ENCODE assay signal across 9 cellular contexts in genomic region chr20:23606652-23607049, GRCh38. TPM values are rescaled to one million over a fixed set of nuclear protein-coding genes. Genes with fewer than 3 reads are reported as not detected.
DNase-seq lines count a peak whose midpoint lies in the region; ATAC-seq lines count a peak whose summit lies in the region.
"Had no signal": no experiment of that assay in that cellular context is flagged by ENCODE, and none has a peak within 500 bp of the region (broad histone marks: within the 10 kb centered on the region; RNA-seq: fewer than 3 reads in every experiment).

No MANE protein-coding gene starts in this region.

- no peak overlapping the region for H3K27ac ChIP-seq in CD4-positive, CD25-positive, alpha-beta regulatory T cell (ENCODE audit: insufficient read depth, low read length, poor library complexity, severe bottlenecking)
- no peak overlapping the region for H3K27ac ChIP-seq in mesenchymal stem cell (ENCODE audit: low read length, poor library complexity, severe bottlenecking)

- H3K4me1 ChIP-seq in CD4-positive, CD25-positive, alpha-beta regulatory T cell (ENCODE audit: control insufficient read depth, insufficient read depth, low read length, poor library complexity, severe bottlenecking) = no peaks in the 10 kb centered on the region
- H3K4me1 ChIP-seq in mesenchymal stem cell (ENCODE audit: control insufficient read depth, insufficient read depth, low read depth, low read length) = peaks cover 20% of the 10 kb centered on the region

- peak; percentile 55 to 66 for ATAC-seq in CD4-positive, CD25-positive, alpha-beta regulatory T cell (ENCODE audit: low read depth in 2 of 2)
- ATAC-seq in GM19328 (IDR thresholded peaks at IDR 0.05; ENCODE audit: unreplicated experiment) = peak; percentile 92
- peak; percentile 83 for ATAC-seq in HG03457 (IDR thresholded peaks at IDR 0.05; ENCODE audit: unreplicated experiment)

- H2BK15ac ChIP-seq in mesenchymal stem cell (ENCODE audit: low read depth, poor library complexity, severe bottlenecking) = peak overlapping the region; percentile 78

- no peak overlapping the region for H2BK5ac ChIP-seq in mesenchymal stem cell (ENCODE audit: low read depth, low read length, poor library complexity, severe bottlenecking)

- no peak overlapping the region for H2AFZ ChIP-seq in mesenchymal stem cell (ENCODE audit: low read depth, low read length)

- no peaks in the 10 kb centered on the region for H3K36me3 ChIP-seq in CD4-positive, CD25-positive, alpha-beta regulatory T cell (ENCODE audit: control insufficient read depth, insufficient read depth, low read length)
- no peaks in the 10 kb centered on the region for H3K36me3 ChIP-seq in mesenchymal stem cell (ENCODE audit: control insufficient read depth in 1 of 2, insufficient read depth in 2 of 2, low read depth in 1 of 2, low read length in 2 of 2)

- WGBS in mesenchymal stem cell = 16% methylated on average over 9 of the region's 9 CpGs

- H3K9ac ChIP-seq in mesenchymal stem cell (ENCODE audit: low read length) = no peak overlapping the region

- no peaks in the 10 kb centered on the region for H3K36me3 Mint-ChIP-seq in CD4-positive, CD25-positive, alpha-beta regulatory T cell

- H3K23ac ChIP-seq in mesenchymal stem cell (ENCODE audit: low read length in 2 of 2) = no peak overlapping the region

- no peak overlapping the region for H3K4ac ChIP-seq in mesenchymal stem cell (ENCODE audit: low read depth in 1 of 2, low read length in 2 of 2)

- H4K8ac ChIP-seq in mesenchymal stem cell (ENCODE audit: low read length) = peak overlapping the region; percentile 8

- H3K18ac ChIP-seq in mesenchymal stem cell (ENCODE audit: low read depth in 1 of 2, low read length in 2 of 2) = no peak overlapping the region

- H2BK120ac ChIP-seq in mesenchymal stem cell (ENCODE audit: low read depth, low read length) = no peak overlapping the region

- H3K27me3 Mint-ChIP-seq in CD4-positive, CD25-positive, alpha-beta regulatory T cell = no peaks in the 10 kb centered on the region

- DNase-seq in CD4-positive, CD25-positive, alpha-beta regulatory T cell = peak; percentile 12 to 48 (median 41)
- DNase-seq in NCI-H69 (lab: John Stamatoyannopoulos, UW) = peak; percentile 84
- DNase-seq in activated CD4-positive, alpha-beta T cell treated with anti-CD3 and anti-CD28 coated beads, Interleukin-2, amount 50 U/mL, for 48 hours = peak; percentile 76 to 79
- DNase-seq in effector CD8-positive, alpha-beta T cell (lab: John Stamatoyannopoulos, UW) = peak; percentile 29
- peak; percentile 75 for DNase-seq in mesenchymal stem cell
- DNase-seq in stimulated activated CD8-positive, alpha-beta memory T cell treated with anti-CD3 and anti-CD28 coated beads, Interleukin-4, amount 100 ng/mL, for 24 hours (ENCODE audit: low read depth) = peak; percentile 55

- H2BK12ac ChIP-seq in mesenchymal stem cell (ENCODE audit: low read length in 2 of 2) = no peak overlapping the region

- no peak overlapping the region for H3K4me2 ChIP-seq in mesenchymal stem cell (ENCODE audit: low read length, poor library complexity, severe bottlenecking)

- no peaks in the 10 kb centered on the region for H3K79me1 ChIP-seq in mesenchymal stem cell (replicated peaks; ENCODE audit: low read length, poor library complexity, severe bottlenecking)

- no peak overlapping the region for H4K91ac ChIP-seq in mesenchymal stem cell (ENCODE audit: low read length)

- H3K27me3 ChIP-seq in CD4-positive, CD25-positive, alpha-beta regulatory T cell (ENCODE audit: control insufficient read depth, insufficient read depth, low read length) = no peaks in the 10 kb centered on the region
- H3K27me3 ChIP-seq in mesenchymal stem cell (ENCODE audit: control insufficient read depth in 1 of 2, insufficient read depth in 1 of 2, low read length in 2 of 2) = peaks cover 0 to 48% of the 10 kb centered on the region in 2 experiments

- H3K9me3 Mint-ChIP-seq in CD4-positive, CD25-positive, alpha-beta regulatory T cell = no peaks in the 10 kb centered on the region

- H2AK5ac ChIP-seq in mesenchymal stem cell (ENCODE audit: low read length, severe bottlenecking) = no peak overlapping the region

- no peak overlapping the region for H3K27ac Mint-ChIP-seq in CD4-positive, CD25-positive, alpha-beta regulatory T cell

- no peak overlapping the region for H3K4me3 ChIP-seq in CD4-positive, CD25-positive, alpha-beta regulatory T cell (ENCODE audit: low read depth, low read length)
- no peak overlapping the region for H3K4me3 ChIP-seq in mesenchymal stem cell (ENCODE audit: insufficient read depth in 1 of 2, low read depth in 1 of 2, low read length in 2 of 2)

- no peak overlapping the region for H3K4me3 Mint-ChIP-seq in CD4-positive, CD25-positive, alpha-beta regulatory T cell

- no peak overlapping the region for H3K14ac ChIP-seq in mesenchymal stem cell (ENCODE audit: low read length in 2 of 2)

- no peaks in the 10 kb centered on the region for H3K9me3 ChIP-seq in CD4-positive, CD25-positive, alpha-beta regulatory T cell (ENCODE audit: control insufficient read depth in 2 of 2, low read length in 2 of 2)
- no peaks in the 10 kb centered on the region for H3K9me3 ChIP-seq in mesenchymal stem cell (ENCODE audit: control insufficient read depth, low read length)

- H3K4me1 Mint-ChIP-seq in CD4-positive, CD25-positive, alpha-beta regulatory T cell = no peaks in the 10 kb centered on the region

RNA-seq across cellular contexts. Expression of gene CST9, which starts 0.9 kb away (rescaled TPM):
- not detected for total RNA-seq in CD4-positive, CD25-positive, alpha-beta regulatory T cell
- not detected for polyA plus RNA-seq in CD4-positive, CD25-positive, alpha-beta regulatory T cell
- not detected for polyA plus RNA-seq in mesenchymal stem cell (2013, experiment 1 of 2)
- not detected for polyA plus RNA-seq in mesenchymal stem cell (2013, experiment 2 of 2)
- total RNA-seq: T-helper 2 cell treated with Interferon-gamma antibody and Interleukin-4, amounts not matched to agents 100 ng/mL and 5 ng/mL, for 36 hours had no signal

RNA-seq across cellular contexts. Expression of gene CST3, which starts 31.1 kb away (rescaled TPM):
- total RNA-seq in CD4-positive, CD25-positive, alpha-beta regulatory T cell = 2.5 TPM
- 1 to 10 TPM in 3 of 4 donors, under 1 TPM in 1; 0.73 to 2.7 (median 1.6) TPM for polyA plus RNA-seq in CD4-positive, CD25-positive, alpha-beta regulatory T cell
- 817 TPM for polyA plus RNA-seq in mesenchymal stem cell (2013, experiment 1 of 2)
- polyA plus RNA-seq in mesenchymal stem cell (2013, experiment 2 of 2) = 846 TPM

RNA-seq across cellular contexts. Expression of gene CST9L, which starts 38.4 kb away (rescaled TPM):
- total RNA-seq in CD4-positive, CD25-positive, alpha-beta regulatory T cell = not detected
- polyA plus RNA-seq in CD4-positive, CD25-positive, alpha-beta regulatory T cell = not detected
- polyA plus RNA-seq in mesenchymal stem cell (2013, experiment 1 of 2) = not detected
- polyA plus RNA-seq in mesenchymal stem cell (2013, experiment 2 of 2) = not detected
- total RNA-seq: T-helper 2 cell treated with Interferon-gamma antibody and Interleukin-4, amounts not matched to agents 100 ng/mL and 5 ng/mL, for 36 hours had no signal

Comparison
In these comparisons a context has a peak if more than half of its experiments do, and no peak if none do; other contexts are left out.
1. DNase-seq: peak in every context shown above with its lines; median percentile 84 in NCI-H69; 78 in activated CD4-positive, alpha-beta T cell treated with anti-CD3 and anti-CD28 coated beads, Interleukin-2, amount 50 U/mL, for 48 hours; 75 in mesenchymal stem cell; 55 in stimulated activated CD8-positive, alpha-beta memory T cell treated with anti-CD3 and anti-CD28 coated beads, Interleukin-4, amount 100 ng/mL, for 24 hours; 41 in CD4-positive, CD25-positive, alpha-beta regulatory T cell; 29 in effector CD8-positive, alpha-beta T cell.